In the genomic region with DNA sequence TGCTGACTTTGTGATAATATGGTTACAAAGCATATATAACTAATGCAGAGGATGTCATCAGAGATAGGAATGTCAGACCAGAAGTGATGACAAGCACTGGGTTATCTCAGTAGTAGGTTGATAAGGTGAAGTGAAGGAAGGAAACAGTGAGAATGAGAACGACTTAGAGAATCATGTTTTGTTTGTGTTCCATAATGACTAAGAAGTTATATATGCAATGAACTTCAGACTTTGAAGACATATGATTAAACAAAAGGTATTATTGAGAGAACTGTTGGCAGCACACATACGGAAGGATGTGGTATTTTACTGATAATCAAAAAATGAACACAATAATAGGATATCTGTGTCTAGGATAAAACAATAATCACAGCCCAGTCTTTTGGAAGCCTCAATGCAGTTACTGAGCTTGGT, we compare ENCODE assay signal across 24 cellular contexts. TPM values are rescaled to one million over a fixed set of nuclear protein-coding genes. Genes with fewer than 3 reads are reported as not detected.
DNase-seq lines count a peak whose midpoint lies in the region; FAIRE-seq and TF ChIP-seq lines count a peak whose summit lies in the region.
"Had no signal": no experiment of that assay in that cellular context is flagged by ENCODE, and none has a peak within 500 bp of the region (broad histone marks: within the 10 kb centered on the region; RNA-seq: fewer than 3 reads in every experiment).

No MANE protein-coding gene starts in this region.

- peak; percentile 3 for DNase-seq in HT-29 (ENCODE audit: low spot score)
- DNase-seq in astrocyte of the spinal cord (ENCODE audit: low read depth, low spot score) = peak; percentile 40
- DNase-seq in foreskin melanocyte = peak; percentile 74
- DNase-seq in urothelium cell line (ENCODE audit: low spot score) = peak; percentile 9
- DNase-seq in NCI-H748 treated with DMSO at 0.1 percent for 48 hours (lab: John Stamatoyannopoulos, UW) = no peak
- no peak for DNase-seq in AG20443 (ENCODE audit: low spot score)
- no peak for DNase-seq in hypothalamus (lab: John Stamatoyannopoulos, UW)
- DNase-seq: activated CD4-positive, alpha-beta T cell treated with anti-CD3 and anti-CD28 coated beads, Interleukin-2, amount 50 U/mL, for 4 hours; activated CD8-positive, alpha-beta memory T cell treated with anti-CD3 and anti-CD28 coated beads, Interleukin-2, amount 50 U/mL, for 48 hours; activated naive CD8-positive, alpha-beta T cell treated with anti-CD3 and anti-CD28 coated beads for 36 hours; AML-193; CD8-positive, alpha-beta T cell; DMS53; HCEC 1CT; islet precursor cell; lower lobe of right lung; NCI-H1417 treated with DMSO at 0.1 percent for 48 hours; NCI-H526; stimulated activated CD4-positive, alpha-beta T cell treated with anti-CD3 and anti-CD28 coated beads, Interleukin-2, amount 100 ng/mL, for 24 hours; stimulated activated naive CD4-positive, alpha-beta T cell had no signal

- in situ Hi-C loops in astrocyte of the spinal cord (cut with HindIII; ENCODE audit: low sequenced_read_pairs) = no loop called here

- H3K4me3 ChIP-seq in astrocyte of the spinal cord (ENCODE audit: low read depth, low read length) = no peak overlapping the region
- H3K4me3 ChIP-seq: coronary artery, GM12878, lower lobe of right lung had no signal

- no peak for TF ChIP-seq CTCF in astrocyte of the spinal cord (IDR thresholded peaks at IDR 0.05; ENCODE audit: low read depth, low read length)

- FAIRE-seq in urothelium cell line (lab: Jason Lieb, UNC) = no peak
- FAIRE-seq: endometrium, GM12878 had no signal

RNA-seq across cellular contexts. Expression of a gene that starts 18.3 kb away (rescaled TPM):
- total RNA-seq in HT-29 (2014; rRNA removed; shearing (Covaris generic)) = not detected in 2 replicates
- total RNA-seq: activated naive CD8-positive, alpha-beta T cell treated with anti-CD3 and anti-CD28 coated beads for 36 hours; activated T-helper 2 cell treated with anti-CD3 and anti-CD28 coated beads, Interferon-gamma antibody, Interleukin-2, Interleukin-4, amounts not matched to agents 10 μg/mL and 5 μg/mL and 100 μg/mL, durations not matched to agents 14 hours and 24 hours and 36 hours; CD8-positive, alpha-beta T cell had no signal

Comparison
In these comparisons a context has a peak if more than half of its experiments do, and no peak if none do; other contexts are left out.
1. DNase-seq: peak in HT-29 (single experiment), astrocyte of the spinal cord (single experiment), foreskin melanocyte (single experiment) and urothelium cell line (single experiment); none in NCI-H748 treated with DMSO at 0.1 percent for 48 hours (single experiment), AG20443 (single experiment) and hypothalamus (0 of 51).